Comparison of ENCODE assay signal across 8 cellular contexts in genomic region chr1:39898648-39899603, GRCh38. TPM values are rescaled to one million over a fixed set of nuclear protein-coding genes. Genes with fewer than 3 reads are reported as not detected.
A peak's percentile ranks its signal among the peaks of the same experiment; 100 is the strongest.
DNase-seq lines count a peak whose midpoint lies in the region; ATAC-seq and TF ChIP-seq lines count a peak whose summit lies in the region.

No MANE protein-coding gene starts in this region.

- ATAC-seq in right lobe of liver (peak; percentile 60 to 75 (median 66)), GM18868 (IDR thresholded peaks at IDR 0.05; ENCODE audit: unreplicated experiment) (no peak), gastrocnemius medialis (no peak)
- ATAC-seq in stimulated activated naive CD8-positive, alpha-beta T cell treated with anti-CD3 and anti-CD28 coated beads, Interleukin-15, amount 100 ng/mL, for 72 hours, result no peak

- BruUV-seq in Caco-2 (replicated peaks; lab: Mats Ljungman, UMichigan), result no TSS peak

- intact Hi-C loops in Caco-2 (cut with micrococcal nuclease; ENCODE audit: unreplicated experiment), result no loop called here
- intact Hi-C loops in right lobe of liver (cut with DNase I), result no loop called here
- intact Hi-C loops in gastrocnemius medialis (cut with DNase I; ENCODE audit: low total_unique reads), result no loop called here

- peak overlapping the region; percentile 38 for H3K4me3 Mint-ChIP-seq in Caco-2 (ENCODE audit: unreplicated experiment)
- H3K4me3 Mint-ChIP-seq in stimulated activated naive CD8-positive, alpha-beta T cell treated with anti-CD3 and anti-CD28 coated beads, Interleukin-15, amount 100 ng/mL, for 72 hours, result no peak overlapping the region

- TF ChIP-seq CTCF in Caco-2 (IDR thresholded peaks at IDR 0.05; ENCODE audit: insufficient read depth in 1 of 2, low read depth in 1 of 2, low read length in 1 of 2, severe bottlenecking in 1 of 2, unreplicated experiment in 1 of 2) (no peak), NB4 (IDR thresholded peaks at IDR 0.05; ENCODE audit: low read depth, low read length) (no peak), right lobe of liver (IDR thresholded peaks at IDR 0.05) (no peak), gastrocnemius medialis (IDR thresholded peaks at IDR 0.05 in 4 of 5, conservative IDR thresholded peaks at IDR 0.05 in 1 of 5) (no peak)

- peak overlapping the region; percentile 66 for H3K27ac Mint-ChIP-seq in Caco-2 (ENCODE audit: unreplicated experiment)
- no peak overlapping the region for H3K27ac Mint-ChIP-seq in stimulated activated naive CD8-positive, alpha-beta T cell treated with anti-CD3 and anti-CD28 coated beads, Interleukin-15, amount 100 ng/mL, for 72 hours

- peaks cover 5% of the 10 kb centered on the region for H3K36me3 Mint-ChIP-seq in Caco-2 (ENCODE audit: insufficient read depth, unreplicated experiment)

- peak; percentile 84 for DNase-seq in Caco-2
- peak; percentile 55 for DNase-seq in NB4 (ENCODE audit: low read depth)
- peak in 37 of 58 donors; percentile 6 to 74 (median 43) for DNase-seq in anterior cingulate cortex (lab: John Stamatoyannopoulos, UW)
- peak; percentile 81 to 93 (median 91) for DNase-seq in right lobe of liver
- no peak for DNase-seq in stimulated activated naive CD8-positive, alpha-beta T cell treated with anti-CD3 and anti-CD28 coated beads, Interleukin-15, amount 100 ng/mL, for 72 hours
- DNase-seq in epidermal melanocyte (ENCODE audit: insufficient read length, low spot score), result no peak
- DNase-seq in gastrocnemius medialis, result no peak

- H3K9me3 ChIP-seq in Caco-2, result no peaks in the 10 kb centered on the region
- H3K9me3 ChIP-seq in right lobe of liver, result no peaks in the 10 kb centered on the region
- no peaks in the 10 kb centered on the region for H3K9me3 ChIP-seq in gastrocnemius medialis

- no peaks in the 10 kb centered on the region for H3K9me3 Mint-ChIP-seq in Caco-2 (ENCODE audit: unreplicated experiment)
- H3K9me3 Mint-ChIP-seq in stimulated activated naive CD8-positive, alpha-beta T cell treated with anti-CD3 and anti-CD28 coated beads, Interleukin-15, amount 100 ng/mL, for 72 hours, result no peaks in the 10 kb centered on the region

- H3K36me3 ChIP-seq in Caco-2 (ENCODE audit: control insufficient read depth, insufficient read depth, low read length) (no peaks in the 10 kb centered on the region), right lobe of liver (peaks cover 0 to 5% (median 3%) of the 10 kb centered on the region in 4 donors), gastrocnemius medialis (no peaks in the 10 kb centered on the region)

- WGBS in right lobe of liver (ENCODE audit: insufficient coverage, low coverage, low lambda C conversion rate, missing lambda C conversion rate), result 26% methylated on average over 9 of the region's 14 CpGs

- in situ Hi-C loops in gastrocnemius medialis (cut with MboI; ENCODE audit: low sequenced_read_pairs in 4 of 4), result loop anchor here in 1 of 4 donors (10.0 kb wide), 1 partner anchor 74 kb away; no protein-coding TSS in a partner anchor

- H3K4me3 ChIP-seq in Caco-2 (ENCODE audit: low read depth, low read length) (no peak overlapping the region), NB4 (ENCODE audit: low read depth, low read length) (no peak overlapping the region), right lobe of liver (peak overlapping the region in 2 of 3 donors; percentile 70 to 75), gastrocnemius medialis (no peak overlapping the region)

- H3K4me1 ChIP-seq in Caco-2 (peaks cover 16% of the 10 kb centered on the region), right lobe of liver (peaks cover 0 to 20% (median 7%) of the 10 kb centered on the region in 4 donors), gastrocnemius medialis (peaks cover 4% of the 10 kb centered on the region in 2 donors)

- POLR2A ChIA-PET in Caco-2 (lab: Charles Lee), result interaction anchor here (1.2 kb wide), 1 partner anchor 142 kb away, joined by 3 read pairs; the partner anchor contains the start of gene CAP1

- H3K27me3 ChIP-seq in Caco-2 (replicated peaks; ENCODE audit: control insufficient read depth, insufficient read depth, low read length) (no peaks in the 10 kb centered on the region), right lobe of liver (no peaks in the 10 kb centered on the region), gastrocnemius medialis (peaks cover 0 to 17% (median 4%) of the 10 kb centered on the region in 3 donors)

- peaks cover 2% of the 10 kb centered on the region for H3K4me1 Mint-ChIP-seq in Caco-2 (ENCODE audit: low read depth, unreplicated experiment)
- peaks cover 12% of the 10 kb centered on the region for H3K4me1 Mint-ChIP-seq in stimulated activated naive CD8-positive, alpha-beta T cell treated with anti-CD3 and anti-CD28 coated beads, Interleukin-15, amount 100 ng/mL, for 72 hours

- CTCF ChIA-PET in Caco-2 (lab: Charles Lee), result no interaction called here

- no peaks in the 10 kb centered on the region for H3K27me3 Mint-ChIP-seq in Caco-2 (ENCODE audit: insufficient read depth, unreplicated experiment)
- H3K27me3 Mint-ChIP-seq in stimulated activated naive CD8-positive, alpha-beta T cell treated with anti-CD3 and anti-CD28 coated beads, Interleukin-15, amount 100 ng/mL, for 72 hours, result peaks cover 90% of the 10 kb centered on the region

- TF ChIP-seq POLR2A in NB4 (IDR thresholded peaks at IDR 0.05; ENCODE audit: extremely low read depth, insufficient read length), result no peak
- TF ChIP-seq POLR2A in right lobe of liver (IDR thresholded peaks at IDR 0.05), result no peak
- no peak for TF ChIP-seq POLR2A in gastrocnemius medialis (IDR thresholded peaks at IDR 0.05)

- H3K27ac ChIP-seq in right lobe of liver (peak overlapping the region in 2 of 3 donors; percentile 72 to 89), gastrocnemius medialis (no peak overlapping the region)

RNA-seq across cellular contexts. Expression of gene MYCL, which starts 2.8 kb away (rescaled TPM):
- 7.2 and 7.8 TPM in 2 replicates for total RNA-seq in Caco-2 (2022)
- total RNA-seq in right lobe of liver, result 10 to 100 TPM in 2 of 6 experiments, 1 to 10 TPM in 3, under 1 TPM in 1; 0.75 to 20.5 (median 6.1) TPM
- 1 to 10 TPM in 1 of 4 donors, under 1 TPM in 1, not detected in 2; 0.35 to 1.1 TPM for total RNA-seq in gastrocnemius medialis

RNA-seq across cellular contexts. Expression of gene TRIT1, which starts 15.6 kb away (rescaled TPM):
- total RNA-seq in Caco-2 (2022) (18.9 and 23.5 TPM in 2 replicates), right lobe of liver (10 to 100 TPM in 1 of 6 experiments, 1 to 10 TPM in 5; 5.1 to 10.3 (median 7.0) TPM), gastrocnemius medialis (10 to 100 TPM in 2 of 4 donors, 1 to 10 TPM in 2; 6.2 to 24.6 (median 9.8) TPM)

RNA-seq across cellular contexts. Expression of gene MFSD2A, which starts 56.0 kb away (rescaled TPM):
- total RNA-seq in Caco-2 (2022) (2.2 TPM in 2 replicates), right lobe of liver (100 to 1,000 TPM in 3 of 6 experiments, 10 to 100 TPM in 3; 44.3 to 292 (median 113) TPM), gastrocnemius medialis (1 to 10 TPM in 2 of 4 donors, not detected in 2; 1.0 to 2.1 TPM)

Comparison
In these comparisons a context has a peak if more than half of its experiments do, and no peak if none do; other contexts are left out.
1. DNase-seq: peak in Caco-2 (2 of 2), NB4 (single experiment), anterior cingulate cortex (37 of 58) and right lobe of liver (3 of 3); none in stimulated activated naive CD8-positive, alpha-beta T cell treated with anti-CD3 and anti-CD28 coated beads, Interleukin-15, amount 100 ng/mL, for 72 hours (0 of 2), epidermal melanocyte (single experiment) and gastrocnemius medialis (0 of 2).
2. H3K4me3 ChIP-seq: peak in right lobe of liver (2 of 3); none in Caco-2 (single experiment), NB4 (single experiment) and gastrocnemius medialis (0 of 4).
3. ATAC-seq: peak in right lobe of liver (4 of 4); none in stimulated activated naive CD8-positive, alpha-beta T cell treated with anti-CD3 and anti-CD28 coated beads, Interleukin-15, amount 100 ng/mL, for 72 hours (single experiment), GM18868 (single experiment) and gastrocnemius medialis (0 of 2).
4. H3K27ac ChIP-seq: peak in right lobe of liver (2 of 3); none in gastrocnemius medialis (0 of 4).
5. RNA of gene MFSD2A, which starts 56.0 kb away (total RNA-seq): 44.3 to 292 TPM in right lobe of liver; 2.2 TPM in Caco-2 and 1.0 to 2.1 TPM in gastrocnemius medialis; every median in the first group is over 10 times any median in the second.